Comparison of ENCODE assay signal across 19 cellular contexts in the genomic region with DNA sequence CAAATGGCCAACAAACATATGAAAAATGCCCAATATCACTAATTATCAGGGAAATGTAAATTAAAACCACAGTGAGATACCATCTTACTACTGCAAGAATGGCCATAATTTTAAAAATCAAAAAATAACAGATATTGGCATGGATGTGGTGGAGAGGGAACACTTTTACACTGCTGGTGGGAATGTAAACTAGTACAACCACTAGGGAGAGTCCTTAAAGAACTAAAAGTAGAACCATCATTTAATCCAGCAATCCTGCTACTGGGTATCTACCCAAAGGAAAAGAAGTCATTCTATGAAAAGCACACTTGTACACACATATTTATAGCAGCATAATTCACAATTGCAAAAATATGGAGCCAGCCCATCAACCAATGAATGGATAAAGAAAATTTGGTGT.
DNase-seq lines count a peak whose midpoint lies in the region; ATAC-seq and TF ChIP-seq lines count a peak whose summit lies in the region.
"Had no signal": no experiment of that assay in that cellular context is flagged by ENCODE, and none has a peak within 500 bp of the region (broad histone marks: within the 10 kb centered on the region; RNA-seq: fewer than 3 reads in every experiment).

No MANE protein-coding gene starts in this region.

- H2AFZ ChIP-seq in OCI-LY1 (ENCODE audit: low read length): no peak overlapping the region
- H2AFZ ChIP-seq: neural progenitor cell had no signal

- H3K36me3 ChIP-seq in OCI-LY1 (ENCODE audit: insufficient read depth, low read length): no peaks in the 10 kb centered on the region
- H3K36me3 ChIP-seq: neural progenitor cell, SJSA1 had no signal

- H3K9ac ChIP-seq in OCI-LY1 (ENCODE audit: low read length): no peak overlapping the region
- H3K9ac ChIP-seq: neural progenitor cell had no signal

- no peaks in the 10 kb centered on the region for H3K9me2 ChIP-seq in OCI-LY1 (ENCODE audit: low read depth, low read length)

- no peaks in the 10 kb centered on the region for H3K79me2 ChIP-seq in OCI-LY1 (ENCODE audit: insufficient read depth, low read length)

- H3K27ac ChIP-seq in OCI-LY1 (ENCODE audit: low read depth, low read length, poor library complexity, severe bottlenecking): peak overlapping the region; percentile 93
- H3K27ac ChIP-seq: HL-60, neural progenitor cell, SJSA1 had no signal

- peaks cover 51% of the 10 kb centered on the region for H3K4me1 ChIP-seq in OCI-LY1 (ENCODE audit: insufficient read depth, low read length, severe bottlenecking)
- H3K4me1 ChIP-seq: neural progenitor cell, SJSA1 had no signal

- peak; percentile 33 for TF ChIP-seq CTCF in GM10266 (IDR thresholded peaks at IDR 0.05; ENCODE audit: control insufficient read depth, insufficient read depth, low read depth, missing control alignments)
- TF ChIP-seq CTCF in OCI-LY1 (IDR thresholded peaks at IDR 0.05; ENCODE audit: low read length): peak; percentile 43

- H3K4me3 ChIP-seq in OCI-LY1 (ENCODE audit: low read depth, low read length, poor library complexity, severe bottlenecking): no peak overlapping the region
- H3K4me3 ChIP-seq: neural progenitor cell, SJSA1 had no signal

- no peaks in the 10 kb centered on the region for H3K27me3 ChIP-seq in OCI-LY1 (ENCODE audit: insufficient read depth, low read length)
- H3K27me3 ChIP-seq: neural progenitor cell, SJSA1 had no signal

- no peaks in the 10 kb centered on the region for H4K20me1 ChIP-seq in OCI-LY1 (ENCODE audit: insufficient read depth, low read length)

- no peak overlapping the region for H3K4me2 ChIP-seq in OCI-LY1 (ENCODE audit: low read length)
- H3K4me2 ChIP-seq: neural progenitor cell had no signal

- no peaks in the 10 kb centered on the region for H3F3A ChIP-seq in OCI-LY1 (ENCODE audit: insufficient read depth, low read length)

- ATAC-seq in left lobe of liver: peak; percentile 51
- ATAC-seq in HG02970 (IDR thresholded peaks at IDR 0.05; ENCODE audit: low FRiP score, unreplicated experiment): no peak
- ATAC-seq: activated CD8-positive, alpha-beta memory T cell treated with anti-CD3 and anti-CD28 coated beads, Interleukin-2, amount 10 ng/mL, durations not matched to agents 7 days and 5 days; effector memory CD8-positive, alpha-beta T cell; stimulated activated memory B cell treated with anti-CD40 and anti-IgM and Interleukin-4, amounts not matched to agents 10 μg/mL and 1 μg/mL and 100 μg/mL, for 72 hours had no signal

- DNase-seq in A172 (ENCODE audit: low spot score): peak; percentile 14
- DNase-seq in GM10266 (ENCODE audit: extremely low spot score): no peak
- DNase-seq in left lobe of liver (ENCODE audit: low spot score): no peak
- DNase-seq in NCI-H226: no peak
- DNase-seq in NCI-H345 (lab: John Stamatoyannopoulos, UW): no peak
- no peak for DNase-seq in DMS79 (lab: John Stamatoyannopoulos, UW)
- DNase-seq: activated CD8-positive, alpha-beta memory T cell treated with anti-CD3 and anti-CD28 coated beads, Interleukin-2, amount 10 ng/mL, durations not matched to agents 7 days and 5 days; activated effector memory CD4-positive, alpha-beta T cell treated with Interleukin-2 at 50 U/mL for 16 hours; amygdala; effector memory CD8-positive, alpha-beta T cell; hippocampal formation; NCI-H1092; NCI-H446 treated with DMSO at 0.1 percent for 48 hours had no signal

- H3K9me3 ChIP-seq in OCI-LY1 (ENCODE audit: low read length): peaks cover 3% of the 10 kb centered on the region; the same call in 1 of the 2 replicates
- H3K9me3 ChIP-seq: SJSA1 had no signal
